Comparison of ENCODE assay signal across 9 cellular contexts in the genomic region with DNA sequence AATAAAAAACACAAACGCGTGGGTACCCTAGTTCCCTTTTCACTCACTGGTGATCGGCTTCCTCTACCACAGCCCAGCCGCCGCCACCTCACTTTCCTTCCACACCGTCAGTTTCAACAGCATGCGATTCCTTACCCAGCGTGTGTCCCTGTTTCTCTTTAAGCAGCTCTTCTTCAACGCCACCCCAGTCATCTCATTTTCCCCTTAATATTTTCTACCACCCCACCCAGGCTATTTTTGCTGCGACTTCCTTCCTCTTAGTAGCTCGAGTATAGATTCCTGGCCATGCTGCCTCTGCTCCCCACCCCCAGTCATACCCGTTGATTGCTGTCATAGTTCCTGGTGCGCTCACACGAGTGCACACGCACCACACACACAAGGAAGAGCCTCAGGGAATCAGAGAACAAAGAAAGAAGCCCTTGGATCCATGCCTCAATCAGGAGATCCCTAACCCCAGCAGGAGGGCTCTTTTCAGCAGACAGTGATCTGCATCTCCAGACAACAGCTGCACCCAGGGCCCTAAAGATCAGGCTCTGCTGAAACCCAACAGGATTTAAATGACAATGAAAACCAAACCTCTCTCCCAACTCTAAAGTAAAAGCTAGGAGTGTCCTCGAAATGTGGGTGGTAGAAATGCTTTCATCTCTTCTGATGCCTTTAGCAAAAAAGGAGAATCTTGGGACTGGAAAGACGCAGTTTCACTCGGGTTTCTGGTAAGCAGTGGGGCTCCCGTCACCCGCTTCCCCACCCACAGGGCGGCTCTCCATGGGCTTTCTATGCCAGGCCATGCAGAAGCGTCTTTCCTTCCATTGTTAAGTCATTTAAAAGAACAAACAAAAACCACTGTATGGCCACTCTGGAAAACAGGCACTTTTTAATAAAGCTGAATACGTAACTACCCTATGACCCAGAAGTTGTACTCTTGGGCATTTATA. TPM values are rescaled to one million over a fixed set of nuclear protein-coding genes. Genes with fewer than 3 reads are reported as not detected.
A peak's percentile ranks its signal among the peaks of the same experiment; 100 is the strongest.
DNase-seq lines count a peak whose midpoint lies in the region; ATAC-seq and TF ChIP-seq lines count a peak whose summit lies in the region.
"Had no signal": no experiment of that assay in that cellular context is flagged by ENCODE, and none has a peak within 500 bp of the region (broad histone marks: within the 10 kb centered on the region; RNA-seq: fewer than 3 reads in every experiment).

No MANE protein-coding gene starts in this region.

- H3K27ac ChIP-seq in parathyroid adenoma, result peak overlapping the region; percentile 45

- intact Hi-C loops in Right ventricle myocardium superior (cut with DNase I), result no loop called here

- ATAC-seq in Right ventricle myocardium superior (ENCODE audit: poor library complexity), result peak; percentile 44
- ATAC-seq in HG02763 (IDR thresholded peaks at IDR 0.05; ENCODE audit: unreplicated experiment), result no peak
- ATAC-seq: HCT116 had no signal

- no peak overlapping the region for H2AFZ ChIP-seq in parathyroid adenoma

- peaks cover 35% of the 10 kb centered on the region for H3K4me1 ChIP-seq in BE2C
- peaks cover 24% of the 10 kb centered on the region for H3K4me1 ChIP-seq in NT2/D1 (ENCODE audit: insufficient read depth, insufficient read length)
- peaks cover 11% of the 10 kb centered on the region for H3K4me1 ChIP-seq in parathyroid adenoma

- H3K36me3 ChIP-seq in BE2C, result peaks cover 24% of the 10 kb centered on the region
- peaks cover 43% of the 10 kb centered on the region for H3K36me3 ChIP-seq in NT2/D1 (ENCODE audit: insufficient read depth, insufficient read length, low read length)
- H3K36me3 ChIP-seq in parathyroid adenoma (ENCODE audit: control insufficient read depth, insufficient read depth, low read length), result no peaks in the 10 kb centered on the region

- H3K4me3 Mint-ChIP-seq in HFFc6, result peak overlapping the region; percentile 92
- peak overlapping the region; percentile 76 for H3K4me3 Mint-ChIP-seq in activated naive CD8-positive, alpha-beta T cell

- peaks cover 18% of the 10 kb centered on the region for H3K36me3 Mint-ChIP-seq in HFFc6 (ENCODE audit: low read depth)
- H3K36me3 Mint-ChIP-seq in activated naive CD8-positive, alpha-beta T cell, result peaks cover 11% of the 10 kb centered on the region

- H3K4me2 ChIP-seq in parathyroid adenoma (ENCODE audit: low read length), result peak overlapping the region; percentile 66

- H3K9me3 Mint-ChIP-seq in HFFc6, result no peaks in the 10 kb centered on the region
- no peaks in the 10 kb centered on the region for H3K9me3 Mint-ChIP-seq in activated naive CD8-positive, alpha-beta T cell (ENCODE audit: low read depth)

- DNase-seq in BE2C, result peak; percentile 68
- peak; percentile 78 for DNase-seq in HFFc6
- DNase-seq in NT2/D1 (ENCODE audit: low read depth, low spot score), result peak; percentile 100
- peak; percentile 71 for DNase-seq in Right ventricle myocardium superior
- DNase-seq in NCI-H1436 (lab: John Stamatoyannopoulos, UW), result no peak

- H3K9ac ChIP-seq in NT2/D1 (ENCODE audit: insufficient read length, low read depth) (no peak overlapping the region), parathyroid adenoma (no peak overlapping the region)

- peak overlapping the region; percentile 97 for H3K27ac Mint-ChIP-seq in HFFc6
- peak overlapping the region; percentile 61 for H3K27ac Mint-ChIP-seq in activated naive CD8-positive, alpha-beta T cell

- no peaks in the 10 kb centered on the region for H3K9me3 ChIP-seq in BE2C
- H3K9me3 ChIP-seq in NT2/D1 (ENCODE audit: insufficient read depth, low read length), result no peaks in the 10 kb centered on the region
- H3K9me3 ChIP-seq in parathyroid adenoma (ENCODE audit: control insufficient read depth, low read length), result no peaks in the 10 kb centered on the region

- no peaks in the 10 kb centered on the region for H3K27me3 Mint-ChIP-seq in HFFc6 (ENCODE audit: insufficient read depth)
- no peaks in the 10 kb centered on the region for H3K27me3 Mint-ChIP-seq in activated naive CD8-positive, alpha-beta T cell

- peaks cover 64% of the 10 kb centered on the region for H3K4me1 Mint-ChIP-seq in HFFc6 (ENCODE audit: low read depth)
- peaks cover 66% of the 10 kb centered on the region for H3K4me1 Mint-ChIP-seq in activated naive CD8-positive, alpha-beta T cell (ENCODE audit: low read depth)

- TF ChIP-seq CTCF in BE2C (IDR thresholded peaks at IDR 0.05; ENCODE audit: low read depth, low read length), result no peak
- no peak for TF ChIP-seq CTCF in HFFc6 (IDR thresholded peaks at IDR 0.05)
- TF ChIP-seq CTCF in parathyroid adenoma (IDR thresholded peaks at IDR 0.05), result no peak

- H3K27me3 ChIP-seq in BE2C (no peaks in the 10 kb centered on the region), NT2/D1 (ENCODE audit: insufficient read depth, insufficient read length) (peaks cover 83% of the 10 kb centered on the region), parathyroid adenoma (ENCODE audit: control insufficient read depth, insufficient read depth, low read length) (no peaks in the 10 kb centered on the region)

- H3K79me2 ChIP-seq in parathyroid adenoma, result peaks cover 26% of the 10 kb centered on the region

- peak overlapping the region; percentile 27 for H3K4me3 ChIP-seq in BE2C (ENCODE audit: low read depth, low read length)
- peak overlapping the region; percentile 16 for H3K4me3 ChIP-seq in NT2/D1 (ENCODE audit: insufficient read length, low read depth)
- peak overlapping the region; percentile 6 for H3K4me3 ChIP-seq in parathyroid adenoma (ENCODE audit: low read depth, low read length)

RNA-seq across cellular contexts. Expression of a gene that starts 23.8 kb away (rescaled TPM):
- 34.9 TPM for polyA plus RNA-seq in BE2C (2012; ENCODE audit: insufficient read depth, insufficient read length, low read depth)
- total RNA-seq in HFFc6 (2021; fragmentation: NEBNext Ultra II Directional; extraction: Animal tissue kit (Norgen Biotek cat#: 25700)), result 10 to 100 TPM; 26.4 to 33.1 (median 28.1) TPM
- 23.9 TPM for total RNA-seq in Right ventricle myocardium superior

RNA-seq across cellular contexts. Expression of a gene that starts 36.9 kb away (rescaled TPM):
- polyA plus RNA-seq in BE2C (2012; ENCODE audit: insufficient read depth, insufficient read length, low read depth), result 0.85 TPM
- 1 to 10 TPM; 6.7 to 9.8 (median 8.4) TPM for total RNA-seq in HFFc6 (2021; fragmentation: NEBNext Ultra II Directional; extraction: Animal tissue kit (Norgen Biotek cat#: 25700))
- total RNA-seq in Right ventricle myocardium superior, result 12.9 TPM
